5 cellular contexts compared by ENCODE assay signal in the genomic region with DNA sequence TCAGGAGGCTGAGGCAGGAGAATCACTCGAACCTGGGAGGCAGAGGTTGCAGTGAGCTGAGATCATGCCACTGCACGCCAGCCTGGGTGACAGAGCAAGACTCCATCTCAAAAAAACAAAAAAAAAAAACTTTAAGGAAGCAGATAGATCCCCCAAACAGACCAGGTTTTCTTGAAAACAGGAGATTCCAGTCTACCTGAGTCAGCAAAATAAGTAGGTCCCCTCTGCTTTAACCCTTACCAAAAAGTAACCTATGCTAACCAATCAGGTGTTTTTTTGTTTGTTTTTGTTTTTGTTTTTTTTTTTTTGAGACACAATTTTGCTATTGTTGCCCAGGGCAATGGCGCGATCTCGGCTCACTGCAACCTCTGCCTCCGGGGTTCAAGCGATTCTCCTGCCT.
A peak's percentile ranks its signal among the peaks of the same experiment; 100 is the strongest.
TF ChIP-seq lines count a peak whose summit lies in the region.

No MANE protein-coding gene starts in this region.

TF ChIP-seq in A549, 52 proteins besides CTCF, POLR2A, EP300 and RAD21:
- peak; percentile 67 for TF ChIP-seq MAFK (IDR thresholded peaks at IDR 0.05; ENCODE audit: partially characterized antibody)

TF ChIP-seq in IMR-90, 13 proteins besides CTCF, POLR2A, EP300 and RAD21:
- peak; percentile 90 for TF ChIP-seq MAFK (IDR thresholded peaks at IDR 0.05; ENCODE audit: low read depth, low read length)

TF ChIP-seq in K562, 482 proteins besides CTCF, POLR2A, EP300 and RAD21:
- TF ChIP-seq MAFG (tag; conservative IDR thresholded peaks at IDR 0.05) (peak; percentile 56), ZNF316 (IDR thresholded peaks at IDR 0.05) (peak; percentile 80), MAFK (IDR thresholded peaks at IDR 0.05; ENCODE audit: low read length) (peak; percentile 54), MAFF (IDR thresholded peaks at IDR 0.05; ENCODE audit: low read length) (peak; percentile 65), C11orf30 (IDR thresholded peaks at IDR 0.05; ENCODE audit: low read depth) (peak; percentile 50; the same call in 1 of the 2 replicates)
TF ChIP-seq in K562: peak in this region for 5; not testable (repeated sequence) for 477.

TF ChIP-seq in H1, 55 proteins besides CTCF, POLR2A, EP300 and RAD21:
- TF ChIP-seq MAFK (IDR thresholded peaks at IDR 0.05; ENCODE audit: low read depth, low read length) = peak; percentile 61; the same call in 1 of the 2 replicates

TF ChIP-seq in HepG2, 621 proteins besides CTCF, POLR2A, EP300 and RAD21:
- peak; percentile 91 for TF ChIP-seq MAFF (IDR thresholded peaks at IDR 0.05; ENCODE audit: low read depth, low read length)
- TF ChIP-seq MAFK (conservative IDR thresholded peaks at IDR 0.05 in 1 of 2, IDR thresholded peaks at IDR 0.05 in 1 of 2; ENCODE audit: low read length in 2 of 2) = peak; percentile 85 to 94
